12 cellular contexts compared by ENCODE assay signal in genomic region chr17:38485146-38485468, GRCh38. TPM values are rescaled to one million over a fixed set of nuclear protein-coding genes. Genes with fewer than 3 reads are reported as not detected.
DNase-seq lines count a peak whose midpoint lies in the region; ATAC-seq, FAIRE-seq and TF ChIP-seq lines count a peak whose summit lies in the region.
"Had no signal": no experiment of that assay in that cellular context is flagged by ENCODE, and none has a peak within 500 bp of the region (broad histone marks: within the 10 kb centered on the region; RNA-seq: fewer than 3 reads in every experiment).

No MANE protein-coding gene starts in this region.

- H3K4me3 Mint-ChIP-seq in HFFc6: peak overlapping the region; percentile 9; the same call in 1 of the 2 replicates
- peak overlapping the region; percentile 68 for H3K4me3 Mint-ChIP-seq in natural killer cell treated with Interleukin-12 subunit alpha and Interleukin-12 subunit beta and Interleukin-15 and Interleukin-18, amount 100 ng/mL, for 72 hours
- H3K4me3 Mint-ChIP-seq: activated naive CD4-positive, alpha-beta T cell treated with anti-CD3 and anti-CD28 coated beads, Interleukin-2, amount 10 ng/mL, durations not matched to agents 7 days and 5 days had no signal

- peaks cover 15% of the 10 kb centered on the region for H3K27me3 Mint-ChIP-seq in HFFc6 (ENCODE audit: insufficient read depth)
- peaks cover 0 to 6% of the 10 kb centered on the region in 2 donors for H3K27me3 Mint-ChIP-seq in natural killer cell treated with Interleukin-12 subunit alpha and Interleukin-12 subunit beta and Interleukin-15 and Interleukin-18, amount 100 ng/mL, for 72 hours

- no TSS peak for BruUV-seq in K562 (replicated peaks; lab: Mats Ljungman, UMichigan)

- no peak for DNase-seq in HFFc6
- DNase-seq in K562 (ENCODE audit: extremely low read depth in 1 of 4, low spot score in 3 of 4): no peak
- no peak for DNase-seq in natural killer cell treated with Interleukin-12 subunit alpha and Interleukin-12 subunit beta and Interleukin-15 and Interleukin-18, amount 100 ng/mL, for 72 hours (ENCODE audit: low spot score)
- DNase-seq in NCI-H1105 treated with DMSO at 0.1 percent for 48 hours (lab: John Stamatoyannopoulos, UW): no peak
- no peak for DNase-seq in NCI-H1048 (lab: John Stamatoyannopoulos, UW)
- DNase-seq in NCI-H1694 treated with DMSO at 0.1 percent for 48 hours (lab: John Stamatoyannopoulos, UW): no peak
- DNase-seq: NCI-H187 treated with DMSO at 0.1 percent for 48 hours had no signal

- TF ChIP-seq RAD21 in K562 (CRISPR knock-in tag; conservative IDR thresholded peaks at IDR 0.05 in 1 of 2, IDR thresholded peaks at IDR 0.05 in 1 of 2): no peak

- no peaks in the 10 kb centered on the region for H3K79me2 ChIP-seq in K562 (ENCODE audit: control insufficient read depth, insufficient read depth, low read length)

- H3K4me1 ChIP-seq in K562 (replicated peaks in 1 of 2; ENCODE audit: control insufficient read depth in 2 of 2, insufficient read depth in 2 of 2, low read length in 2 of 2): peaks cover 0 to 6% of the 10 kb centered on the region in 2 experiments; a peak in 2 of 5 replicates

- peaks cover 0 to 22% of the 10 kb centered on the region in 2 experiments; a peak in 2 of 5 replicates for H3K27me3 ChIP-seq in K562 (ENCODE audit: control insufficient read depth in 2 of 2, insufficient read depth in 2 of 2, low read length in 2 of 2)

- peaks cover 23% of the 10 kb centered on the region for H3K36me3 Mint-ChIP-seq in HFFc6 (ENCODE audit: low read depth)
- H3K36me3 Mint-ChIP-seq in natural killer cell treated with Interleukin-12 subunit alpha and Interleukin-12 subunit beta and Interleukin-15 and Interleukin-18, amount 100 ng/mL, for 72 hours: no peaks in the 10 kb centered on the region
- H3K36me3 Mint-ChIP-seq: activated naive CD4-positive, alpha-beta T cell treated with anti-CD3 and anti-CD28 coated beads, Interleukin-2, amount 10 ng/mL, durations not matched to agents 7 days and 5 days had no signal

- H3K4me2 ChIP-seq in K562 (ENCODE audit: insufficient read depth, low read length): no peak overlapping the region

- TF ChIP-seq POLR2A in K562 (conservative IDR thresholded peaks at IDR 0.05): no peak

- intact Hi-C loops in K562 (cut with micrococcal nuclease): loop anchor here (1.0 to 2.0 kb wide), 2 partner anchors 40 to 62 kb away; no protein-coding TSS in a partner anchor

- no peaks in the 10 kb centered on the region for H3K9me3 ChIP-seq in K562 (replicated peaks; ENCODE audit: control insufficient read depth, insufficient read depth, low read depth, low read length)

- no peak for FAIRE-seq in K562 (lab: Jason Lieb, UNC)
- FAIRE-seq: G401.6, GM18507 had no signal

- H3K27ac ChIP-seq in C4-2B (no peak overlapping the region), K562 (ENCODE audit: extremely low read depth, low read depth, low read length) (no peak overlapping the region)

- peak overlapping the region; percentile 80 for H3K27ac Mint-ChIP-seq in HFFc6
- peak overlapping the region; percentile 23 to 59 for H3K27ac Mint-ChIP-seq in natural killer cell treated with Interleukin-12 subunit alpha and Interleukin-12 subunit beta and Interleukin-15 and Interleukin-18, amount 100 ng/mL, for 72 hours
- H3K27ac Mint-ChIP-seq: activated naive CD4-positive, alpha-beta T cell treated with anti-CD3 and anti-CD28 coated beads, Interleukin-2, amount 10 ng/mL, durations not matched to agents 7 days and 5 days had no signal

- H3K9ac ChIP-seq in K562 (ENCODE audit: insufficient read depth in 1 of 2, low read depth in 2 of 2, low read length in 2 of 2): no peak overlapping the region

- no peaks in the 10 kb centered on the region for H3K9me3 Mint-ChIP-seq in HFFc6
- H3K9me3 Mint-ChIP-seq in natural killer cell treated with Interleukin-12 subunit alpha and Interleukin-12 subunit beta and Interleukin-15 and Interleukin-18, amount 100 ng/mL, for 72 hours: no peaks in the 10 kb centered on the region
- H3K9me3 Mint-ChIP-seq: activated naive CD4-positive, alpha-beta T cell treated with anti-CD3 and anti-CD28 coated beads, Interleukin-2, amount 10 ng/mL, durations not matched to agents 7 days and 5 days had no signal

- WGBS in K562 (ENCODE audit: insufficient coverage, low coverage, missing lambda C conversion rate): 7% methylated on average over 2 of the region's 2 CpGs

- H4K20me1 ChIP-seq in K562 (replicated peaks; ENCODE audit: control insufficient read depth, insufficient read depth, low read length): no peaks in the 10 kb centered on the region; the same call in 1 of the 2 replicates

- H3K36me3 ChIP-seq in K562 (ENCODE audit: control insufficient read depth, insufficient read depth, low read length): no peaks in the 10 kb centered on the region

- no peaks in the 10 kb centered on the region for H3K9me1 ChIP-seq in K562 (ENCODE audit: control insufficient read depth, insufficient read depth, low read length)

- no peak for TF ChIP-seq EP300 in K562 (IDR thresholded peaks at IDR 0.05; ENCODE audit: low read length)

- TF ChIP-seq CTCF in C4-2B (conservative IDR thresholded peaks at IDR 0.05) (peak; percentile 43), HFFc6 (IDR thresholded peaks at IDR 0.05) (peak; percentile 47), K562 (IDR thresholded peaks at IDR 0.05 in 2 of 3, conservative IDR thresholded peaks at IDR 0.05 in 1 of 3; ENCODE audit: insufficient read depth in 2 of 3, low read depth in 1 of 3, low read length in 3 of 3) (no peak)

- in situ Hi-C loops in K562 (cut with MboI): no loop called here

- no peak overlapping the region for H3K4me3 ChIP-seq in K562

- CTCF ChIA-PET in K562 (lab: Yijun Ruan, JAX; ENCODE audit: low intra/inter-chr PET ratio): interaction anchor here (0.9 kb wide), 1 partner anchor 61 kb away, joined by 8 read pairs; no protein-coding TSS in a partner anchor

- H3K4me1 Mint-ChIP-seq in HFFc6 (ENCODE audit: low read depth): peaks cover 35% of the 10 kb centered on the region
- H3K4me1 Mint-ChIP-seq in natural killer cell treated with Interleukin-12 subunit alpha and Interleukin-12 subunit beta and Interleukin-15 and Interleukin-18, amount 100 ng/mL, for 72 hours (ENCODE audit: low read depth in 2 of 2): peaks cover 13 to 19% of the 10 kb centered on the region in 2 donors

- ATAC-seq in K562 (no peak), HG03442 (IDR thresholded peaks at IDR 0.05; ENCODE audit: unreplicated experiment) (no peak)
- ATAC-seq in natural killer cell treated with Interleukin-12 subunit alpha and Interleukin-12 subunit beta and Interleukin-15 and Interleukin-18, amount 100 ng/mL, for 72 hours: no peak

- POLR2A ChIA-PET in K562 (lab: Yijun Ruan, JAX): no interaction called here

- no peak overlapping the region for H2AFZ ChIP-seq in K562 (ENCODE audit: low read depth, low read length)

TF ChIP-seq in K562, 482 proteins besides CTCF, POLR2A, EP300 and RAD21:
- TF ChIP-seq SMAD3 (CRISPR knock-in tag; conservative IDR thresholded peaks at IDR 0.05) (no peak), YY1 (IDR thresholded peaks at IDR 0.05; ENCODE audit: borderline replicate concordance in 1 of 3, control insufficient read depth in 1 of 3, extremely low read depth in 1 of 3, insufficient read depth in 3 of 3, insufficient read length in 1 of 3, insufficient replicate concordance in 2 of 3, low read depth in 1 of 3, low read length in 2 of 3) (peak in 1 of 3 experiments; percentile 20), ETV5 (CRISPR knock-in tag; IDR thresholded peaks at IDR 0.05; ENCODE audit: low read depth) (no peak), CEBPB (tag; IDR thresholded peaks at IDR 0.05) (peak; percentile 24; the same call in 1 of the 2 replicates)

RNA-seq across cellular contexts. Expression of gene ARHGAP23, which starts 56.8 kb away (rescaled TPM):
- 100 to 1,000 TPM; 206 to 231 (median 224) TPM for total RNA-seq in HFFc6 (2021; fragmentation: NEBNext Ultra II Directional; extraction: Animal tissue kit (Norgen Biotek cat#: 25700))
- total RNA-seq in K562 (2011; cell fraction: chromatin; rRNA removed; ENCODE audit: low replicate concordance): 5.4 and 10.3 TPM in 2 replicates
- total RNA-seq in K562 (2011; cell fraction: nucleolus; rRNA removed): 3.6 and 6.0 TPM in 2 replicates
- total RNA-seq in K562 (2011; cell fraction: nucleoplasm; rRNA removed): 4.4 and 6.6 TPM in 2 replicates
- total RNA-seq in K562 (2014; rRNA removed) (0.33 and 0.86 TPM in 2 replicates), K562 (2014; rRNA removed; fragmentation: Illumina TruSeq; extraction: Trizol) (0.06 and 0.25 TPM in 2 replicates), K562 (2015; rRNA removed; fragmentation: Illumina TruSeq; extraction: Trizol) (0.29 and 0.57 TPM in 2 replicates), K562 (2021) (1.4 and 2.7 TPM in 2 replicates)
- polyA plus RNA-seq in K562 (2011; rRNA removed) (0.12 and 0.71 TPM in 2 replicates), K562 (2014; fragmentation: Illumina TruSeq; extraction: Trizol) (0.68 and 0.70 TPM in 2 replicates), K562 (2014; fragmentation: Nextera tagmentation; extraction: Ambion mirVana) (under 1 TPM; 0.01 to 0.03 TPM), K562 (2014; rRNA removed) (0.69 and 1.6 TPM in 2 replicates)
- 0.10 and 1.00 TPM in 2 replicates for polyA plus RNA-seq in K562 (2011; cell fraction: cytosol; rRNA removed)
- polyA plus RNA-seq in K562 (2011; cell fraction: nucleus; rRNA removed): 0.80 and 2.2 TPM in 2 replicates
- 0.52 and 0.68 TPM in 2 replicates for polyA plus RNA-seq in K562 (2012)
- polyA minus RNA-seq in K562 (2011; rRNA and poly(A)+ RNA removed): 0.24 and 1.6 TPM in 2 replicates
- polyA minus RNA-seq in K562 (2011; cell fraction: cytosol; rRNA and poly(A)+ RNA removed): 0.18 and 1.4 TPM in 2 replicates
- 1.7 and 3.0 TPM in 2 replicates for polyA minus RNA-seq in K562 (2011; cell fraction: nucleus; rRNA and poly(A)+ RNA removed)
- total RNA-seq in natural killer cell treated with Interleukin-12 subunit alpha and Interleukin-12 subunit beta and Interleukin-15 and Interleukin-18, amount 100 ng/mL, for 72 hours: 1 to 10 TPM in 1 of 2 donors, under 1 TPM in 1; 0.55 to 2.9 TPM

Comparison
In these comparisons a context has a peak if more than half of its experiments do, and no peak if none do; other contexts are left out.
1. CTCF ChIP-seq: peak in C4-2B (single experiment) and HFFc6 (single experiment); none in K562 (0 of 3).
2. RNA of gene ARHGAP23, which starts 56.8 kb away (total RNA-seq): 206 to 231 TPM in HFFc6; 0.55 to 2.9 TPM in natural killer cell treated with Interleukin-12 subunit alpha and Interleukin-12 subunit beta and Interleukin-15 and Interleukin-18, amount 100 ng/mL, for 72 hours and 0.06 to 10.3 TPM in K562; every median in the first group is over 10 times any median in the second.